ENCODE assay signal across 11 cellular contexts in genomic region chr19:13096968-13097330, GRCh38. TPM values are rescaled to one million over a fixed set of nuclear protein-coding genes. Genes with fewer than 3 reads are reported as not detected.
DNase-seq lines count a peak whose midpoint lies in the region; ATAC-seq and TF ChIP-seq lines count a peak whose summit lies in the region.
"Had no signal": no experiment of that assay in that cellular context is flagged by ENCODE, and none has a peak within 500 bp of the region (broad histone marks: within the 10 kb centered on the region; RNA-seq: fewer than 3 reads in every experiment).

No MANE protein-coding gene starts in this region.

- TF ChIP-seq POLR2A in vagina (IDR thresholded peaks at IDR 0.05) = no peak

- H3K9me3 ChIP-seq in right cardiac atrium (ENCODE audit: control insufficient read depth, low read length) = no peaks in the 10 kb centered on the region
- no peaks in the 10 kb centered on the region for H3K9me3 ChIP-seq in vagina
- H3K9me3 ChIP-seq in ascending aorta = no peaks in the 10 kb centered on the region

- no peaks in the 10 kb centered on the region for H3K36me3 ChIP-seq in vagina
- peaks cover 11 to 16% of the 10 kb centered on the region in 2 donors for H3K36me3 ChIP-seq in ascending aorta

- peaks cover 4% of the 10 kb centered on the region for H3K9me3 Mint-ChIP-seq in activated naive CD8-positive, alpha-beta T cell treated with anti-CD3 and anti-CD28 coated beads for 36 hours
- peaks cover 0 to 2% (median 0%) of the 10 kb centered on the region in 9 donors for H3K9me3 Mint-ChIP-seq in naive thymus-derived CD8-positive, alpha-beta T cell

- peak overlapping the region; percentile 7 for H3K27ac Mint-ChIP-seq in activated naive CD8-positive, alpha-beta T cell treated with anti-CD3 and anti-CD28 coated beads for 36 hours
- peak overlapping the region in 5 of 10 donors; percentile 31 to 82 (median 69) for H3K27ac Mint-ChIP-seq in naive thymus-derived CD8-positive, alpha-beta T cell

- H3K4me1 ChIP-seq in right cardiac atrium (ENCODE audit: control insufficient read depth, insufficient read depth, low read length) (no peaks in the 10 kb centered on the region), vagina (peaks cover 82% of the 10 kb centered on the region), ascending aorta (peaks cover 20 to 42% of the 10 kb centered on the region in 2 donors)

- H3K27me3 ChIP-seq in right cardiac atrium (ENCODE audit: control insufficient read depth, insufficient read depth) (no peaks in the 10 kb centered on the region), vagina (no peaks in the 10 kb centered on the region), ascending aorta (no peaks in the 10 kb centered on the region)

- H3K27ac ChIP-seq in right cardiac atrium (ENCODE audit: low read length) (no peak overlapping the region), vagina (peak overlapping the region; percentile 90), ascending aorta (peak overlapping the region in 1 of 2 donors; percentile 94)

- peaks cover 7% of the 10 kb centered on the region for H3K36me3 Mint-ChIP-seq in activated naive CD8-positive, alpha-beta T cell treated with anti-CD3 and anti-CD28 coated beads for 36 hours
- no peaks in the 10 kb centered on the region for H3K36me3 Mint-ChIP-seq in naive thymus-derived CD8-positive, alpha-beta T cell

- DNase-seq in right cardiac atrium (peak; percentile 46 to 86 (median 77)), Right ventricle myocardium inferior (ENCODE audit: missing footprints) (no peak), vagina (ENCODE audit: extremely low spot score in 2 of 2) (no peak), ascending aorta (ENCODE audit: low spot score in 2 of 2) (no peak), SK-N-DZ (ENCODE audit: low spot score) (no peak)
- DNase-seq in activated naive CD8-positive, alpha-beta T cell treated with anti-CD3 and anti-CD28 coated beads for 36 hours = no peak
- DNase-seq in naive thymus-derived CD8-positive, alpha-beta T cell = peak in 1 of 10 donors; percentile 32
- DNase-seq in activated CD8-positive, alpha-beta memory T cell treated with anti-CD3 and anti-CD28 coated beads for 24 hours = no peak
- DNase-seq: head of caudate nucleus, NCI-H446 had no signal

- peaks cover 52% of the 10 kb centered on the region for H3K27me3 Mint-ChIP-seq in activated naive CD8-positive, alpha-beta T cell treated with anti-CD3 and anti-CD28 coated beads for 36 hours
- peaks cover 6 to 22% (median 6%) of the 10 kb centered on the region in 5 donors for H3K27me3 Mint-ChIP-seq in naive thymus-derived CD8-positive, alpha-beta T cell

- H3K4me1 Mint-ChIP-seq in activated naive CD8-positive, alpha-beta T cell treated with anti-CD3 and anti-CD28 coated beads for 36 hours = peaks cover 38% of the 10 kb centered on the region
- H3K4me1 Mint-ChIP-seq in naive thymus-derived CD8-positive, alpha-beta T cell = peaks cover 27 to 51% (median 49%) of the 10 kb centered on the region in 4 donors

- TF ChIP-seq CTCF in vagina (IDR thresholded peaks at IDR 0.05) = no peak
- no peak for TF ChIP-seq CTCF in ascending aorta (IDR thresholded peaks at IDR 0.05)

- H3K4me3 Mint-ChIP-seq in activated naive CD8-positive, alpha-beta T cell treated with anti-CD3 and anti-CD28 coated beads for 36 hours = peak overlapping the region; percentile 59
- peak overlapping the region; percentile 33 to 82 (median 64) for H3K4me3 Mint-ChIP-seq in naive thymus-derived CD8-positive, alpha-beta T cell

- intact Hi-C loops in right cardiac atrium (cut with DNase I) (loop anchor here in 2 of 4 donors (5.0 to 10.0 kb wide), 2 partner anchors 35 to 112 kb away; no protein-coding TSS in a partner anchor), Right ventricle myocardium inferior (cut with DNase I) (loop anchor here (5.0 kb wide), 1 partner anchor 40 kb away; no protein-coding TSS in a partner anchor), vagina (cut with DNase I) (no loop called here), ascending aorta (cut with DNase I) (no loop called here)

- ATAC-seq in right cardiac atrium = no peak
- ATAC-seq in Right ventricle myocardium inferior = no peak
- no peak for ATAC-seq in naive thymus-derived CD8-positive, alpha-beta T cell
- ATAC-seq: SK-N-SH treated with all-trans-retinoic acid at 6 μM for 48 hours had no signal

- H3K4me3 ChIP-seq in right cardiac atrium (ENCODE audit: low read length) = no peak overlapping the region
- peak overlapping the region in 1 of 2 donors; percentile 39 for H3K4me3 ChIP-seq in vagina
- H3K4me3 ChIP-seq in ascending aorta = peak overlapping the region in 1 of 2 donors; percentile 39

- WGBS in right cardiac atrium = 17% methylated on average over 18 of the region's 18 CpGs

- POLR2A ChIA-PET in naive thymus-derived CD8-positive, alpha-beta T cell (lab: Charles Lee) = interaction anchor here (0.7 to 3.0 kb wide), 5 partner anchors 8 to 166 kb away, joined by 3 to 17 read pairs (median 4); partner anchors contain the start of gene NACC1

RNA-seq across cellular contexts. Expression of gene LYL1, which starts 5.7 kb away (rescaled TPM):
- 10 to 100 TPM in 2 of 4 donors, 1 to 10 TPM in 2; 8.0 to 11.9 (median 10.1) TPM for total RNA-seq in right cardiac atrium
- 8.0 TPM for polyA plus RNA-seq in right cardiac atrium
- 9.4 TPM for total RNA-seq in Right ventricle myocardium inferior
- total RNA-seq in activated naive CD8-positive, alpha-beta T cell treated with anti-CD3 and anti-CD28 coated beads for 36 hours = 1 to 10 TPM; 2.6 to 2.9 TPM
- 1 to 10 TPM; 6.6 to 7.9 TPM for total RNA-seq in naive thymus-derived CD8-positive, alpha-beta T cell
- polyA plus RNA-seq in naive thymus-derived CD8-positive, alpha-beta T cell = 1 to 10 TPM in 2 of 3 donors, under 1 TPM in 1; 0.37 to 2.6 (median 1.3) TPM
- total RNA-seq in vagina = 11.5 TPM
- total RNA-seq in ascending aorta = 46.7 TPM
- 9.6 and 14.0 TPM in 2 replicates for polyA plus RNA-seq in SK-N-DZ (2014; cell fraction: cytosol; rRNA removed)
- polyA plus RNA-seq in SK-N-DZ (2014; cell fraction: nucleus; rRNA removed) = 12.2 and 12.8 TPM in 2 replicates

RNA-seq across cellular contexts. Expression of gene TRMT1, which starts 19.6 kb away (rescaled TPM):
- total RNA-seq in right cardiac atrium = 10 to 100 TPM; 14.8 to 22.2 (median 17.5) TPM
- polyA plus RNA-seq in right cardiac atrium = 19.9 TPM
- 21.1 TPM for total RNA-seq in Right ventricle myocardium inferior
- 100 to 1,000 TPM; 114 TPM for total RNA-seq in activated naive CD8-positive, alpha-beta T cell treated with anti-CD3 and anti-CD28 coated beads for 36 hours
- total RNA-seq in naive thymus-derived CD8-positive, alpha-beta T cell = 100 to 1,000 TPM; 100 to 103 TPM
- polyA plus RNA-seq in naive thymus-derived CD8-positive, alpha-beta T cell = 10 to 100 TPM; 26.1 to 35.1 (median 27.2) TPM
- total RNA-seq in vagina = 28.0 TPM
- 17.3 TPM for total RNA-seq in ascending aorta
- 51.1 and 87.6 TPM in 2 replicates for polyA plus RNA-seq in SK-N-DZ (2014; cell fraction: cytosol; rRNA removed)
- polyA plus RNA-seq in SK-N-DZ (2014; cell fraction: nucleus; rRNA removed) = 354 and 363 TPM in 2 replicates

RNA-seq across cellular contexts. Expression of gene NACC1, which starts 21.1 kb away (rescaled TPM):
- 10 to 100 TPM; 27.6 to 44.2 (median 40.2) TPM for total RNA-seq in right cardiac atrium
- polyA plus RNA-seq in right cardiac atrium = 40.2 TPM
- 54.0 TPM for total RNA-seq in Right ventricle myocardium inferior
- total RNA-seq in activated naive CD8-positive, alpha-beta T cell treated with anti-CD3 and anti-CD28 coated beads for 36 hours = 10 to 100 TPM; 81.2 to 83.8 TPM
- total RNA-seq in naive thymus-derived CD8-positive, alpha-beta T cell = 10 to 100 TPM; 24.5 to 25.7 TPM
- 1 to 10 TPM; 1.4 to 3.4 (median 1.9) TPM for polyA plus RNA-seq in naive thymus-derived CD8-positive, alpha-beta T cell
- total RNA-seq in vagina = 22.6 TPM
- total RNA-seq in ascending aorta = 35.5 TPM
- polyA plus RNA-seq in SK-N-DZ (2014; cell fraction: cytosol; rRNA removed) = 22.5 and 35.9 TPM in 2 replicates
- 20.5 and 25.4 TPM in 2 replicates for polyA plus RNA-seq in SK-N-DZ (2014; cell fraction: nucleus; rRNA removed)

RNA-seq across cellular contexts. Expression of gene STX10, which starts 53.2 kb away (rescaled TPM):
- total RNA-seq in right cardiac atrium (10 to 100 TPM; 30.8 to 39.8 (median 37.2) TPM), Right ventricle myocardium inferior (34.5 TPM), vagina (71.5 TPM), ascending aorta (31.6 TPM)
- polyA plus RNA-seq in right cardiac atrium = 47.7 TPM
- 10 to 100 TPM; 53.3 to 55.0 TPM for total RNA-seq in activated naive CD8-positive, alpha-beta T cell treated with anti-CD3 and anti-CD28 coated beads for 36 hours
- 10 to 100 TPM; 60.2 to 62.8 TPM for total RNA-seq in naive thymus-derived CD8-positive, alpha-beta T cell
- 10 to 100 TPM; 36.1 to 56.2 (median 50.2) TPM for polyA plus RNA-seq in naive thymus-derived CD8-positive, alpha-beta T cell
- polyA plus RNA-seq in SK-N-DZ (2014; cell fraction: cytosol; rRNA removed) = 88.3 and 135 TPM in 2 replicates
- 230 and 272 TPM in 2 replicates for polyA plus RNA-seq in SK-N-DZ (2014; cell fraction: nucleus; rRNA removed)

RNA-seq across cellular contexts. Expression of gene IER2, which starts 53.3 kb away (rescaled TPM):
- total RNA-seq in right cardiac atrium (10 to 100 TPM; 22.2 to 53.5 (median 29.2) TPM), Right ventricle myocardium inferior (18.8 TPM), vagina (152 TPM), ascending aorta (907 TPM)
- 62.9 TPM for polyA plus RNA-seq in right cardiac atrium
- total RNA-seq in activated naive CD8-positive, alpha-beta T cell treated with anti-CD3 and anti-CD28 coated beads for 36 hours = 100 to 1,000 TPM; 128 to 132 TPM
- total RNA-seq in naive thymus-derived CD8-positive, alpha-beta T cell = 100 to 1,000 TPM; 105 to 112 TPM
- 100 to 1,000 TPM; 100 to 162 (median 107) TPM for polyA plus RNA-seq in naive thymus-derived CD8-positive, alpha-beta T cell
- 22.6 and 22.7 TPM in 2 replicates for polyA plus RNA-seq in SK-N-DZ (2014; cell fraction: cytosol; rRNA removed)
- 27.7 and 36.1 TPM in 2 replicates for polyA plus RNA-seq in SK-N-DZ (2014; cell fraction: nucleus; rRNA removed)

Comparison
In these comparisons a context has a peak if more than half of its experiments do, and no peak if none do; other contexts are left out.
1. DNase-seq: peak in right cardiac atrium (3 of 3); none in Right ventricle myocardium inferior (single experiment), activated naive CD8-positive, alpha-beta T cell treated with anti-CD3 and anti-CD28 coated beads for 36 hours (single experiment), vagina (0 of 2), activated CD8-positive, alpha-beta memory T cell treated with anti-CD3 and anti-CD28 coated beads for 24 hours (single experiment), ascending aorta (0 of 2) and SK-N-DZ (single experiment).